Comparison of ENCODE assay signal across 18 cellular contexts in genomic region chr6:23081701-23082100, GRCh38.
DNase-seq lines count a peak whose midpoint lies in the region; ATAC-seq and TF ChIP-seq lines count a peak whose summit lies in the region.
"Had no signal": no experiment of that assay in that cellular context is flagged by ENCODE, and none has a peak within 500 bp of the region (broad histone marks: within the 10 kb centered on the region; RNA-seq: fewer than 3 reads in every experiment).

No MANE protein-coding gene starts in this region.

- BruUV-seq in PC-9 (replicated peaks; lab: Mats Ljungman, UMichigan) = no TSS peak

- intact Hi-C loops in PC-9 (cut with micrococcal nuclease; ENCODE audit: unreplicated experiment) (no loop called here), esophagus muscularis mucosa (cut with DNase I) (no loop called here)

- WGBS in esophagus muscularis mucosa = 75% methylated on average over 1 of the region's 1 CpG

- no peak overlapping the region for H3K27ac ChIP-seq in PC-9
- no peak overlapping the region for H3K27ac ChIP-seq in esophagus muscularis mucosa (replicated peaks in 1 of 4)
- H3K27ac ChIP-seq: body of pancreas, heart left ventricle, SJSA1, stomach had no signal

- CTCF ChIA-PET in PC-9 (lab: Charles Lee) = interaction anchor here (0.5 kb wide), 1 partner anchor 235 kb away, joined by 4 read pairs; no protein-coding TSS in a partner anchor

- POLR2A ChIA-PET in PC-9 (lab: Charles Lee; ENCODE audit: unreplicated experiment) = no interaction called here

- H3K79me2 ChIP-seq in PC-9 (ENCODE audit: low read depth) = no peaks in the 10 kb centered on the region

- H3K4me3 ChIP-seq in PC-9 = no peak overlapping the region
- H3K4me3 ChIP-seq in fibroblast of mammary gland (ENCODE audit: control insufficient read depth, low read depth, low read length) = no peak overlapping the region
- no peak overlapping the region for H3K4me3 ChIP-seq in retinal pigment epithelial cell (ENCODE audit: low read length)
- H3K4me3 ChIP-seq in esophagus muscularis mucosa = no peak overlapping the region
- H3K4me3 ChIP-seq: body of pancreas, HAP-1, heart left ventricle, MG63, SJSA1, stomach had no signal

- H2AFZ ChIP-seq in PC-9 = no peak overlapping the region

- no peak for TF ChIP-seq EP300 in esophagus muscularis mucosa (IDR thresholded peaks at IDR 0.05)

- H3K9me2 ChIP-seq in PC-9 (ENCODE audit: insufficient read depth) = 0 out of 2 replicates have a peak, but pooled peaks cover 7% of the 10 kb centered on the region

- TF ChIP-seq POLR2A in esophagus muscularis mucosa (IDR thresholded peaks at IDR 0.05; ENCODE audit: low read depth) = no peak

- no peak overlapping the region for H3K4me2 ChIP-seq in PC-9

- no peak for ATAC-seq in GM21717 (IDR thresholded peaks at IDR 0.05; ENCODE audit: unreplicated experiment)
- ATAC-seq: body of pancreas, heart left ventricle had no signal

- no peaks in the 10 kb centered on the region for H3K9me3 ChIP-seq in PC-9 (ENCODE audit: insufficient read depth, low read depth)
- no peaks in the 10 kb centered on the region for H3K9me3 ChIP-seq in esophagus muscularis mucosa
- H3K9me3 ChIP-seq: body of pancreas, HAP-1, heart left ventricle, MG63, stomach had no signal

- no peaks in the 10 kb centered on the region for H3K4me1 ChIP-seq in PC-9 (replicated peaks; ENCODE audit: insufficient read depth)
- H3K4me1 ChIP-seq in esophagus muscularis mucosa = no peaks in the 10 kb centered on the region
- H3K4me1 ChIP-seq: body of pancreas, HAP-1, heart left ventricle, SJSA1, stomach had no signal

- no peaks in the 10 kb centered on the region for H4K20me1 ChIP-seq in PC-9 (ENCODE audit: insufficient read depth)

- no peaks in the 10 kb centered on the region for H3F3A ChIP-seq in PC-9 (ENCODE audit: insufficient read depth, low read depth)

- DNase-seq in DMS 273 (lab: John Stamatoyannopoulos, UW; ENCODE audit: unreplicated experiment) (peak; percentile 4), DMS 273 treated with DMSO at 0.1 percent for 48 hours (lab: John Stamatoyannopoulos, UW) (no peak), PC-9 (no peak), fibroblast of mammary gland (ENCODE audit: low read depth) (peak; percentile 5), retinal pigment epithelial cell (ENCODE audit: low read depth) (no peak), esophagus muscularis mucosa (ENCODE audit: extremely low spot score) (no peak), inferior parietal cortex (ENCODE audit: extremely low spot score) (no peak)
- DNase-seq: 8988T; activated effector memory CD4-positive, alpha-beta T cell treated with Interleukin-2 at 50 U/mL for 16 hours; body of pancreas; COR-L47; heart left ventricle; MG63; NCI-H2171 treated with DMSO at 0.1 percent for 48 hours; stomach had no signal

- H3K36me3 ChIP-seq in PC-9 (ENCODE audit: low read depth) (no peaks in the 10 kb centered on the region), esophagus muscularis mucosa (no peaks in the 10 kb centered on the region)
- H3K36me3 ChIP-seq: HAP-1, heart left ventricle, MG63, SJSA1, stomach had no signal

- peak; percentile 32 for TF ChIP-seq CTCF in PC-9 (conservative IDR thresholded peaks at IDR 0.05)
- TF ChIP-seq CTCF in fibroblast of mammary gland (conservative IDR thresholded peaks at IDR 0.05; ENCODE audit: control insufficient read depth, insufficient read depth, low read depth, low read length) = peak; percentile 37
- TF ChIP-seq CTCF in retinal pigment epithelial cell (conservative IDR thresholded peaks at IDR 0.05; ENCODE audit: low read depth, low read length) = peak; percentile 30
- no peak for TF ChIP-seq CTCF in esophagus muscularis mucosa (IDR thresholded peaks at IDR 0.05)

- H3K27me3 ChIP-seq in PC-9 (ENCODE audit: insufficient read depth, low read depth) (no peaks in the 10 kb centered on the region), esophagus muscularis mucosa (no peaks in the 10 kb centered on the region)
- H3K27me3 ChIP-seq: body of pancreas, heart left ventricle, MG63, SJSA1, stomach had no signal

Comparison
In these comparisons a context has a peak if more than half of its experiments do, and no peak if none do; other contexts are left out.
1. DNase-seq: peak in DMS 273 (single experiment) and fibroblast of mammary gland (single experiment); none in DMS 273 treated with DMSO at 0.1 percent for 48 hours (single experiment), PC-9 (0 of 2), retinal pigment epithelial cell (single experiment), esophagus muscularis mucosa (single experiment) and inferior parietal cortex (single experiment).
2. CTCF ChIP-seq: peak in PC-9 (single experiment), fibroblast of mammary gland (single experiment) and retinal pigment epithelial cell (single experiment); none in esophagus muscularis mucosa (0 of 3).